ENCODE assay signal across 8 cellular contexts in genomic region chr5:51380603-51381207, GRCh38. TPM values are rescaled to one million over a fixed set of nuclear protein-coding genes. Genes with fewer than 3 reads are reported as not detected.
A peak's percentile ranks its signal among the peaks of the same experiment; 100 is the strongest.
DNase-seq lines count a peak whose midpoint lies in the region; ATAC-seq and TF ChIP-seq lines count a peak whose summit lies in the region.

No MANE protein-coding gene starts in this region.

- H3K9ac ChIP-seq in OCI-LY3 (ENCODE audit: low read length), result no peak overlapping the region

- no peaks in the 10 kb centered on the region for H4K20me1 ChIP-seq in OCI-LY3 (ENCODE audit: insufficient read depth, low read length)

- H3K9me3 ChIP-seq in OCI-LY3 (ENCODE audit: insufficient read depth, low read length) (no peaks in the 10 kb centered on the region), gastroesophageal sphincter (no peaks in the 10 kb centered on the region)

- peak overlapping the region; percentile 55; the same call in 1 of the 2 replicates for H2AFZ ChIP-seq in OCI-LY3 (ENCODE audit: low read depth, low read length)

- peak; percentile 48 for DNase-seq in ACHN
- DNase-seq in activated CD4-positive, alpha-beta T cell treated with anti-CD3 and anti-CD28 coated beads for 4 hours, result no peak

- WGBS in gastroesophageal sphincter (ENCODE audit: low coverage in 1 of 2), 2 donors, result 0 to 2% methylated on average over 4 to 7 of the region's 7 CpGs

- peak; percentile 41; the same call in 1 of the 2 replicates for TF ChIP-seq CTCF in GM12875 (IDR thresholded peaks at IDR 0.05; ENCODE audit: borderline replicate concordance, insufficient read depth, low read depth, low read length)
- TF ChIP-seq CTCF in OCI-LY3 (IDR thresholded peaks at IDR 0.05; ENCODE audit: low read depth, low read length), result peak; percentile 67
- peak in 3 of 4 experiments; percentile 9 to 54 (median 27) for TF ChIP-seq CTCF in gastroesophageal sphincter (IDR thresholded peaks at IDR 0.05)

- H3K4me2 ChIP-seq in OCI-LY3 (ENCODE audit: low read length), result peak overlapping the region; percentile 11; the same call in 1 of the 2 replicates

- H3K4me1 ChIP-seq in OCI-LY3 (ENCODE audit: low read length), result no peaks in the 10 kb centered on the region
- H3K4me1 ChIP-seq in gastroesophageal sphincter, result peaks cover 0 to 33% (median 5%) of the 10 kb centered on the region in 3 donors

- no peak for TF ChIP-seq EP300 in gastroesophageal sphincter (IDR thresholded peaks at IDR 0.05)

- H3K36me3 ChIP-seq in OCI-LY3 (replicated peaks; ENCODE audit: low read depth, low read length) (no peaks in the 10 kb centered on the region), gastroesophageal sphincter (no peaks in the 10 kb centered on the region)

- no peaks in the 10 kb centered on the region for H3K27me3 ChIP-seq in OCI-LY3 (ENCODE audit: low read depth, low read length)
- peaks cover 100% of the 10 kb centered on the region for H3K27me3 ChIP-seq in gastroesophageal sphincter

- no peaks in the 10 kb centered on the region for H3K79me2 ChIP-seq in OCI-LY3 (ENCODE audit: low read length)

- TF ChIP-seq POLR2A in gastroesophageal sphincter (IDR thresholded peaks at IDR 0.05), result no peak

- in situ Hi-C loops in ACHN (cut with HindIII; ENCODE audit: low pct_ligation_motif_present, low pct_unique_long_range_greater_than_20kb, low sequenced_read_pairs), result no loop called here

- H3K27ac ChIP-seq in OCI-LY3 (ENCODE audit: low read length) (no peak overlapping the region), gastroesophageal sphincter (no peak overlapping the region)

- H3K4me3 ChIP-seq in GM12875 (ENCODE audit: low read depth, low read length), result no peak overlapping the region
- no peak overlapping the region for H3K4me3 ChIP-seq in OCI-LY3 (ENCODE audit: low read length)
- no peak overlapping the region for H3K4me3 ChIP-seq in gastroesophageal sphincter

- ATAC-seq in gastroesophageal sphincter (no peak), GM18502 (IDR thresholded peaks at IDR 0.05; ENCODE audit: poor library complexity, unreplicated experiment) (no peak), HG03280 (IDR thresholded peaks at IDR 0.05; ENCODE audit: unreplicated experiment) (no peak), GM19467 (IDR thresholded peaks at IDR 0.05; ENCODE audit: unreplicated experiment) (no peak)

RNA-seq across cellular contexts. Expression of gene ISL1, which starts 2.5 kb away (rescaled TPM):
- 10 to 100 TPM in 2 of 4 donors, not detected in 2; 17.6 to 21.3 TPM for total RNA-seq in gastroesophageal sphincter
